Comparison of ENCODE assay signal across 17 cellular contexts in the genomic region with DNA sequence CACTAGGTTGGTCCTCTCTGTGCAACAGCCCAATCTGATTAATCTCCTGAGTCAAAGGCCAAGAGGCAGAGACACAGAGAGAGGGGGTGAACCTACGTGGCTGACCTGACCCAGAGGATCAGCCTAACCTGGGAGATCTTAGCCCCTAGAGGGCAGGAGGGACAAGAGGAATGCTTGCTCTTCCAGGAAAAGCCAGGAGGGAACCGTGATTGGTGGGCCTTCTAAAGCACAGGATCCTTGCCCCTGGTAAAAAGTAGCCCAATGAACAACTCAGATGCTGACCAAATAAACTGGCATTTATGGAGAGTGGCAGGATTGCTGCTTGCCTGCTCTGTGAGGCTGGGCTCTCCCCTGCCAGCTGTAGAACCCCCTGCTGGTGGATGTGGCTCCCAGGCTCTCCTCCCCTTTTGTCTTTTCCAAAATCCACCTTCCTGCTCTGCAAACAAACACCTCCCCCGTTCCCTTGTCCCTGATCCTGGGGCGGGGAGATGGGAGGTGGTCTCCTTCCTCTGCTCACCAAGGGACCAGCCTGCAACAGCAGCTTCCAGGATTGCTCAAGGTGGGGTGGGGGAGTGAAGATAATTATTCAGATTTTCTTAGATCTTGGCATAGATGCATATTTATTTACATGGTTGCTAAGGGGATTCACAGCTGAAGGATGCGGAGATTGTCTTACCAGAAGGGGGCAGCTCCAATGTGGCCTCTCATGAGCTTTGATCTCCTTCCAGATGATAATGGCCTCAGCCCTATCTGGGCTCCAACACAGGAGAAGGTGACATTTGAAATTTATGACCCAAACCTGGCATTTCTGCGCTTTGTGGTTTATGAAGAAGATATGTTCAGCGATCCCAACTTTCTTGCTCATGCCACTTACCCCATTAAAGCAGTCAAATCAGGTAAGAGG.
A peak's percentile ranks its signal among the peaks of the same experiment; 100 is the strongest.
DNase-seq lines count a peak whose midpoint lies in the region; ATAC-seq, FAIRE-seq and TF ChIP-seq lines count a peak whose summit lies in the region.
"Had no signal": no experiment of that assay in that cellular context is flagged by ENCODE, and none has a peak within 500 bp of the region (broad histone marks: within the 10 kb centered on the region; RNA-seq: fewer than 3 reads in every experiment).

No MANE protein-coding gene starts in this region.

- H3K9ac ChIP-seq in astrocyte (ENCODE audit: low read length) = no peak overlapping the region

- H3K9me3 Mint-ChIP-seq in astrocyte (ENCODE audit: unreplicated experiment) = no peaks in the 10 kb centered on the region
- H3K9me3 Mint-ChIP-seq in memory B cell = no peaks in the 10 kb centered on the region
- H3K9me3 Mint-ChIP-seq: dendritic cell treated with granulocyte-macrophage colony-stimulating factor and Interleukin-4, amounts not matched to agents 40 ng/mL and 50 ng/mL, for 4 days had no signal

- no peaks in the 10 kb centered on the region for H3K36me3 Mint-ChIP-seq in astrocyte (ENCODE audit: low read depth, unreplicated experiment)
- H3K36me3 Mint-ChIP-seq in memory B cell = peaks cover 45% of the 10 kb centered on the region

- ATAC-seq in memory B cell (ENCODE audit: low read depth) = no peak
- ATAC-seq in stimulated activated naive CD8-positive, alpha-beta T cell treated with anti-CD3 and anti-CD28 coated beads, Interleukin-15, Interleukin-2, amounts not matched to agents 100 U/mL and 50 U/mL, for 24 hours = no peak

- no peak overlapping the region for H3K4me3 Mint-ChIP-seq in astrocyte (ENCODE audit: unreplicated experiment)
- H3K4me3 Mint-ChIP-seq in memory B cell = no peak overlapping the region
- H3K4me3 Mint-ChIP-seq: dendritic cell treated with granulocyte-macrophage colony-stimulating factor and Interleukin-4, amounts not matched to agents 40 ng/mL and 50 ng/mL, for 4 days had no signal

- no peaks in the 10 kb centered on the region for H3K9me3 ChIP-seq in astrocyte (ENCODE audit: insufficient read depth, low read depth, low read length)
- H3K9me3 ChIP-seq: A549, ovary, SJCRH30, uterus had no signal

- H3K27ac Mint-ChIP-seq in astrocyte (ENCODE audit: unreplicated experiment) (no peak overlapping the region), memory B cell (peak overlapping the region; percentile 81)
- H3K27ac Mint-ChIP-seq: dendritic cell treated with granulocyte-macrophage colony-stimulating factor and Interleukin-4, amounts not matched to agents 40 ng/mL and 50 ng/mL, for 4 days had no signal

- H3K4me1 ChIP-seq in astrocyte (ENCODE audit: insufficient read depth, low read length) = peaks cover 3% of the 10 kb centered on the region
- H3K4me1 ChIP-seq: SJCRH30, uterus had no signal

- H3K4me2 ChIP-seq in astrocyte (ENCODE audit: low read length) = no peak overlapping the region
- H3K4me2 ChIP-seq: A549 had no signal

- H3K4me3 ChIP-seq in Jurkat, Clone E6-1 (ENCODE audit: low read length) = no peak overlapping the region
- H3K4me3 ChIP-seq in astrocyte (ENCODE audit: insufficient read depth, low read depth, low read length) = no peak overlapping the region
- H3K4me3 ChIP-seq: A549, ovary, SJCRH30, uterus had no signal

- FAIRE-seq in astrocyte (lab: Jason Lieb, UNC) = no peak
- FAIRE-seq: A549, GM12891 had no signal

- H3K79me2 ChIP-seq in astrocyte (ENCODE audit: insufficient read depth, low read length) = no peaks in the 10 kb centered on the region

- no peaks in the 10 kb centered on the region for H3K36me3 ChIP-seq in astrocyte (ENCODE audit: insufficient read depth, low read length)
- H3K36me3 ChIP-seq: ovary, SJCRH30, uterus had no signal

- no peaks in the 10 kb centered on the region for H4K20me1 ChIP-seq in astrocyte (ENCODE audit: insufficient read depth, low read length)

- H2AFZ ChIP-seq in astrocyte (ENCODE audit: low read depth, low read length) = no peak overlapping the region

- peaks cover 2% of the 10 kb centered on the region for H3K27me3 ChIP-seq in astrocyte (ENCODE audit: insufficient read depth, low read length)
- H3K27me3 ChIP-seq: ovary, SJCRH30, uterus had no signal

- DNase-seq in NCI-H2107 treated with DMSO at 0.1 percent for 48 hours (lab: John Stamatoyannopoulos, UW; ENCODE audit: unreplicated experiment) = peak; percentile 6
- no peak for DNase-seq in NCI-H2107 (lab: John Stamatoyannopoulos, UW)
- DNase-seq in Jurkat, Clone E6-1 (ENCODE audit: low read depth, low spot score) = peak; percentile 9
- peak; percentile 2 for DNase-seq in astrocyte (ENCODE audit: low read depth)
- DNase-seq in memory B cell (ENCODE audit: low spot score in 2 of 2) = no peak
- DNase-seq in NK-92 treated with Interleukin-12 subunit alpha and Interleukin-12 subunit beta, amount 100 ng/mL, for 24 hours (lab: John Stamatoyannopoulos, UW) = no peak
- DNase-seq in stimulated activated naive CD8-positive, alpha-beta T cell treated with anti-CD3 and anti-CD28 coated beads, Interleukin-15, Interleukin-2, amounts not matched to agents 100 U/mL and 50 U/mL, for 24 hours = no peak
- no peak for DNase-seq in NCI-H1694 (lab: John Stamatoyannopoulos, UW)
- DNase-seq: activated CD4-positive, CD25-positive, alpha-beta regulatory T cell; HCEC 1CT; NCI-H446; ovary; SJCRH30; uterus had no signal

- H3K4me1 Mint-ChIP-seq in astrocyte (ENCODE audit: low read depth, unreplicated experiment) (peaks cover 7% of the 10 kb centered on the region), memory B cell (no peaks in the 10 kb centered on the region)

- no peak for TF ChIP-seq CTCF in astrocyte (IDR thresholded peaks at IDR 0.05; ENCODE audit: insufficient read depth, low read depth, low read length)

- no peak overlapping the region for H3K27ac ChIP-seq in astrocyte (ENCODE audit: low read depth, low read length)
- H3K27ac ChIP-seq: A549, ovary, SJCRH30, uterus had no signal

- H3K27me3 Mint-ChIP-seq in astrocyte (ENCODE audit: low read depth, unreplicated experiment) (peaks cover 11% of the 10 kb centered on the region), memory B cell (no peaks in the 10 kb centered on the region)
- H3K27me3 Mint-ChIP-seq: dendritic cell treated with granulocyte-macrophage colony-stimulating factor and Interleukin-4, amounts not matched to agents 40 ng/mL and 50 ng/mL, for 4 days had no signal

Comparison
In these comparisons a context has a peak if more than half of its experiments do, and no peak if none do; other contexts are left out.
1. DNase-seq: peak in NCI-H2107 treated with DMSO at 0.1 percent for 48 hours (single experiment), Jurkat, Clone E6-1 (single experiment) and astrocyte (single experiment); none in NCI-H2107 (single experiment), memory B cell (0 of 2), NK-92 treated with Interleukin-12 subunit alpha and Interleukin-12 subunit beta, amount 100 ng/mL, for 24 hours (single experiment), stimulated activated naive CD8-positive, alpha-beta T cell treated with anti-CD3 and anti-CD28 coated beads, Interleukin-15, Interleukin-2, amounts not matched to agents 100 U/mL and 50 U/mL, for 24 hours (single experiment) and NCI-H1694 (single experiment).